ENCODE assay signal across 17 cellular contexts in genomic region chr13:110320645-110321044, GRCh38. TPM values are rescaled to one million over a fixed set of nuclear protein-coding genes. Genes with fewer than 3 reads are reported as not detected.
DNase-seq lines count a peak whose midpoint lies in the region; ATAC-seq, FAIRE-seq and TF ChIP-seq lines count a peak whose summit lies in the region.
"Had no signal": no experiment of that assay in that cellular context is flagged by ENCODE, and none has a peak within 500 bp of the region (broad histone marks: within the 10 kb centered on the region; RNA-seq: fewer than 3 reads in every experiment).

No MANE protein-coding gene starts in this region.

- H3K36me3 ChIP-seq in BLaER1 treated with 17β-estradiol and CSF1 and Interleukin-3, amounts not matched to agents 10 nM and 100 nM, result no peaks in the 10 kb centered on the region
- peaks cover 35% of the 10 kb centered on the region for H3K36me3 ChIP-seq in SJCRH30
- H3K36me3 ChIP-seq in gastroesophageal sphincter, result peaks cover 0 to 14% of the 10 kb centered on the region in 2 donors
- H3K36me3 ChIP-seq in sigmoid colon, result peaks cover 0 to 12% (median 7%) of the 10 kb centered on the region in 4 donors
- H3K36me3 ChIP-seq in MG63, result no peaks in the 10 kb centered on the region; the same call in 1 of the 2 replicates

- no peaks in the 10 kb centered on the region for H3K27me3 ChIP-seq in BLaER1 treated with 17β-estradiol and CSF1 and Interleukin-3, amounts not matched to agents 10 nM and 100 nM
- H3K27me3 ChIP-seq in SJCRH30 (no peaks in the 10 kb centered on the region), gastroesophageal sphincter (no peaks in the 10 kb centered on the region), sigmoid colon (no peaks in the 10 kb centered on the region), MG63 (no peaks in the 10 kb centered on the region)
- H3K27me3 ChIP-seq: Peyer's patch, testis had no signal

- no peak for TF ChIP-seq POLR2A in gastroesophageal sphincter (IDR thresholded peaks at IDR 0.05)
- TF ChIP-seq POLR2A in sigmoid colon (IDR thresholded peaks at IDR 0.05), result no peak
- no peak for TF ChIP-seq POLR2A in H54 (IDR thresholded peaks at IDR 0.05; ENCODE audit: low read depth, low read length)

- ATAC-seq in gastroesophageal sphincter (no peak), GM18517 (IDR thresholded peaks at IDR 0.05; ENCODE audit: unreplicated experiment) (no peak), HG02884 (IDR thresholded peaks at IDR 0.05; ENCODE audit: unreplicated experiment) (no peak)

- intact Hi-C loops in sigmoid colon (cut with DNase I), result no loop called here

- no peak for DNase-seq in SJCRH30
- DNase-seq in sigmoid colon, result no peak
- no peak for DNase-seq in MG63
- no peak for DNase-seq in H54 (ENCODE audit: insufficient read length, low spot score)
- DNase-seq: activated CD4-positive, alpha-beta T cell treated with anti-CD3 and anti-CD28 coated beads for 1 hour; activated CD8-positive, alpha-beta memory T cell treated with anti-CD3 and anti-CD28 coated beads, Interleukin-2, amount 50 U/mL, for 4 hours; activated naive CD4-positive, alpha-beta T cell treated with anti-CD3 and anti-CD28 coated beads, Interleukin-2, amount 10 ng/mL, durations not matched to agents 7 days and 5 days; AML-193; immature natural killer cell; NCI-H526; Peyer's patch; testis had no signal

- peaks cover 0 to 14% (median 10%) of the 10 kb centered on the region in 11 experiments; a peak in 10 of 22 replicates for H3K9me3 ChIP-seq in BLaER1 treated with 17β-estradiol and CSF1 and Interleukin-3, amounts not matched to agents 10 nM and 100 nM (replicated peaks in 1 of 11)
- H3K9me3 ChIP-seq in SJCRH30 (replicated peaks), result no peaks in the 10 kb centered on the region
- no peaks in the 10 kb centered on the region for H3K9me3 ChIP-seq in gastroesophageal sphincter
- no peaks in the 10 kb centered on the region for H3K9me3 ChIP-seq in sigmoid colon
- no peaks in the 10 kb centered on the region for H3K9me3 ChIP-seq in MG63
- H3K9me3 ChIP-seq: Peyer's patch, testis had no signal

- peaks cover 15 to 26% (median 19%) of the 10 kb centered on the region in 10 experiments for H3K4me1 ChIP-seq in BLaER1 treated with 17β-estradiol and CSF1 and Interleukin-3, amounts not matched to agents 10 nM and 100 nM
- peaks cover 22% of the 10 kb centered on the region for H3K4me1 ChIP-seq in SJCRH30
- H3K4me1 ChIP-seq in gastroesophageal sphincter, result peaks cover 5 to 100% (median 60%) of the 10 kb centered on the region in 3 donors
- peaks cover 0 to 99% (median 96%) of the 10 kb centered on the region in 4 donors for H3K4me1 ChIP-seq in sigmoid colon
- H3K4me1 ChIP-seq: Peyer's patch, testis had no signal

- peak overlapping the region; percentile 63 to 92 (median 78); a peak in 19 of 22 replicates for H3K4me2 ChIP-seq in BLaER1 treated with 17β-estradiol and CSF1 and Interleukin-3, amounts not matched to agents 10 nM and 100 nM

- TF ChIP-seq EP300 in gastroesophageal sphincter (IDR thresholded peaks at IDR 0.05), result no peak
- no peak for TF ChIP-seq EP300 in sigmoid colon (IDR thresholded peaks at IDR 0.05)

- TF ChIP-seq CTCF in gastroesophageal sphincter (IDR thresholded peaks at IDR 0.05), result no peak
- TF ChIP-seq CTCF in sigmoid colon (IDR thresholded peaks at IDR 0.05), result no peak

- H3K27ac ChIP-seq in BLaER1 treated with 17β-estradiol and CSF1 and Interleukin-3, amounts not matched to agents 10 nM and 100 nM, result no peak overlapping the region
- H3K27ac ChIP-seq in SJCRH30, result peak overlapping the region; percentile 55
- peak overlapping the region; percentile 52 to 99 (median 84) for H3K27ac ChIP-seq in gastroesophageal sphincter
- peak overlapping the region; percentile 88 to 100 (median 94) for H3K27ac ChIP-seq in sigmoid colon

- no peaks in the 10 kb centered on the region; a peak in 1 of 22 replicates for H4K20me1 ChIP-seq in BLaER1 treated with 17β-estradiol and CSF1 and Interleukin-3, amounts not matched to agents 10 nM and 100 nM

- FAIRE-seq in H54 (lab: Jason Lieb, UNC), result no peak

- WGBS in gastroesophageal sphincter (ENCODE audit: low coverage in 1 of 2), 2 donors, result 0 to 28% methylated on average over 2 of the region's 2 CpGs
- 43 to 51% methylated on average over 2 of the region's 2 CpGs for WGBS in sigmoid colon, 2 donors

- no peak overlapping the region; a peak in 1 of 20 replicates for H3K4me3 ChIP-seq in BLaER1 treated with 17β-estradiol and CSF1 and Interleukin-3, amounts not matched to agents 10 nM and 100 nM
- no peak overlapping the region for H3K4me3 ChIP-seq in SJCRH30
- H3K4me3 ChIP-seq in gastroesophageal sphincter, result no peak overlapping the region
- no peak overlapping the region for H3K4me3 ChIP-seq in sigmoid colon
- H3K4me3 ChIP-seq in MG63, result no peak overlapping the region
- H3K4me3 ChIP-seq: Peyer's patch, testis had no signal

- no peak overlapping the region for H3K9ac ChIP-seq in BLaER1 treated with 17β-estradiol and CSF1 and Interleukin-3, amounts not matched to agents 10 nM and 100 nM

RNA-seq across cellular contexts. Expression of gene COL4A2, which starts 13.6 kb away (rescaled TPM):
- total RNA-seq in SJCRH30 (2014; rRNA removed; shearing (Covaris generic)), result 251 and 258 TPM in 2 replicates
- total RNA-seq in gastroesophageal sphincter, result 100 to 1,000 TPM; 478 to 945 (median 543) TPM
- 1,000 to 10,000 TPM in 1 of 4 donors, 100 to 1,000 TPM in 3; 306 to 1,039 (median 489) TPM for total RNA-seq in sigmoid colon
- 10 to 100 TPM; 24.0 to 83.5 (median 25.2) TPM for polyA plus RNA-seq in sigmoid colon
- total RNA-seq in MG63 (2014; rRNA removed; shearing (Covaris generic); ENCODE audit: low replicate concordance), result 50.0 and 85.0 TPM in 2 replicates
- total RNA-seq: T-helper 2 cell treated with Interferon-gamma antibody and Interleukin-4, amounts not matched to agents 100 ng/mL and 5 ng/mL, for 36 hours had no signal
- polyA plus RNA-seq: immature natural killer cell had no signal

RNA-seq across cellular contexts. Expression of gene COL4A1, which starts 13.7 kb away (rescaled TPM):
- 269 and 271 TPM in 2 replicates for total RNA-seq in SJCRH30 (2014; rRNA removed; shearing (Covaris generic))
- 100 to 1,000 TPM; 278 to 618 (median 440) TPM for total RNA-seq in gastroesophageal sphincter
- 100 to 1,000 TPM; 235 to 598 (median 350) TPM for total RNA-seq in sigmoid colon
- 10 to 100 TPM in 2 of 3 donors, 1 to 10 TPM in 1; 9.2 to 60.5 (median 10.8) TPM for polyA plus RNA-seq in sigmoid colon
- total RNA-seq in MG63 (2014; rRNA removed; shearing (Covaris generic); ENCODE audit: low replicate concordance), result 21.6 and 24.9 TPM in 2 replicates
- total RNA-seq: T-helper 2 cell treated with Interferon-gamma antibody and Interleukin-4, amounts not matched to agents 100 ng/mL and 5 ng/mL, for 36 hours had no signal
- polyA plus RNA-seq: immature natural killer cell had no signal

Comparison
In these comparisons a context has a peak if more than half of its experiments do, and no peak if none do; other contexts are left out.
1. H3K27ac ChIP-seq: peak in SJCRH30 (single experiment), gastroesophageal sphincter (4 of 4) and sigmoid colon (4 of 4); none in BLaER1 treated with 17β-estradiol and CSF1 and Interleukin-3, amounts not matched to agents 10 nM and 100 nM (0 of 11).